24 cellular contexts compared by ENCODE assay signal in genomic region chr4:20816287-20816686, GRCh38.
"Had no signal": no experiment of that assay in that cellular context is flagged by ENCODE, and none has a peak within 500 bp of the region (broad histone marks: within the 10 kb centered on the region; RNA-seq: fewer than 3 reads in every experiment).

No MANE protein-coding gene starts in this region.

- ATAC-seq: activated CD4-positive, alpha-beta T cell treated with anti-CD3 and anti-CD28 coated beads for 36 hours; activated CD8-positive, alpha-beta memory T cell treated with anti-CD3 and anti-CD28 coated beads, Interleukin-2, amount 10 ng/mL, durations not matched to agents 7 days and 5 days; activated CD8-positive, alpha-beta T cell treated with anti-CD3 and anti-CD28 coated beads, Interleukin-2, amount 10 ng/mL, durations not matched to agents 7 days and 5 days; activated naive CD4-positive, alpha-beta T cell treated with anti-CD3 and anti-CD28 coated beads, Interleukin-2, amount 50 U/mL, for 72 hours; activated T-cell treated with anti-CD3 and anti-CD28 coated beads, Interleukin-2, amount 50 U/mL, for 72 hours; esophagus mucosa had no signal

- DNase-seq: activated CD4-positive, alpha-beta memory T cell treated with anti-CD3 and anti-CD28 coated beads for 36 hours; activated CD4-positive, alpha-beta T cell treated with anti-CD3 and anti-CD28 coated beads for 36 hours; activated CD4-positive, alpha-beta T cell treated with anti-CD3 and anti-CD28 coated beads, Interleukin-2, amount 10 ng/mL, durations not matched to agents 24 days and 14 days; activated CD4-positive, CD25-positive, alpha-beta regulatory T cell; activated CD4-positive, CD25-positive, alpha-beta regulatory T cell treated with anti-CD3 and anti-CD28 coated beads, Interleukin-2, amount 50 U/mL, for 72 hours; activated CD8-positive, alpha-beta memory T cell treated with anti-CD3 and anti-CD28 coated beads, Interleukin-2, amount 10 ng/mL, durations not matched to agents 7 days and 5 days; activated CD8-positive, alpha-beta memory T cell treated with anti-CD3 and anti-CD28 coated beads, Interleukin-2, amount 50 U/mL, for 4 hours; activated CD8-positive, alpha-beta T cell treated with anti-CD3 and anti-CD28 coated beads, Interleukin-2, amount 10 ng/mL, durations not matched to agents 7 days and 5 days; activated gamma-delta T cell; activated naive CD4-positive, alpha-beta T cell; activated naive CD4-positive, alpha-beta T cell treated with anti-CD3 and anti-CD28 coated beads, Interleukin-2, amount 10 ng/mL, durations not matched to agents 7 days and 5 days; activated naive CD8-positive, alpha-beta T cell treated with anti-CD3 and anti-CD28 coated beads, Interleukin-2, amount 10 ng/mL, durations not matched to agents 7 days and 5 days; activated T-cell treated with anti-CD3 and anti-CD28 coated beads for 4 hours; activated T-cell treated with anti-CD3 and anti-CD28 coated beads, Interleukin-2, amount 50 U/mL, for 24 hours; activated T-cell treated with anti-CD3 and anti-CD28 coated beads, Interleukin-2, amount 50 U/mL, for 72 hours; central memory CD4-positive, alpha-beta T cell; dorsolateral prefrontal cortex; effector memory CD4-positive, alpha-beta T cell; endodermal cell; foreskin fibroblast; head of caudate nucleus; hippocampal formation had no signal
